1 cellular context compared by ENCODE assay signal in the genomic region with DNA sequence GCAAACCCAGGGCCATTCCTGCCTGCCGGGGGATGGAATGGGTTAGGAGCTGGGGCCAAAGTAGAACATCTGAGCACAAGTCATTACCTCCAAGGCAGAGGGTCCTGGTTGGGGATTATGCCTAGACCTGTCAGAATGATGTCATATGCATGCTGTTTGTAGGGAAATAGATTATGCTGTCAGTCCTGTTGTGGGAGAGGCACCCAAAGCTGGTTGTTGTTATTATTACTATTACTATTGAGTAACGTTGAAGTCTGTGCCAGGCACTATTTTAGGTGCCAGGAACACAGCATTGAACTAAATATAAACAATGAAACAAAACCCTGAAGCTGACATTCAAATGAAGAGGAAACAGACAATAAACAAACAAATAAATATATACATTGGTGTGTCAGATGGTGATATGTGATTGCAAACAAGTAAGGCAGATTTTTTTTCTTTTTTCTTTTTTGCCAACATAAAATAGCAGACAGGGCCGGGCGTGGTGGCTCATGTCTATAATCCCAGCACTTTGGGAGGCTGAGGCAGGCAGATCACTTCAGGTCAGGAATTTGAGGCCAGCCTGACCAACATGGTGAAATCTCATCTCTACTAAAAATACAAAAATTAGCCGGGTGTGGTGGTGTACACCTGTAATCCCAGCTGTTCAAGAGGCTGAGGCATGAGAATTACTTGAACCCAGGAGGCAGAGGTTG.
TF ChIP-seq lines count a peak whose summit lies in the region.

No MANE protein-coding gene starts in this region.

TF ChIP-seq in GM23338, 12 proteins besides CTCF, POLR2A, EP300 and RAD21 (continued from another document):
- TF ChIP-seq ZNF462 (CRISPR knock-in tag; IDR thresholded peaks at IDR 0.05) (no peak), EZH2 (IDR thresholded peaks at IDR 0.05; ENCODE audit: low read depth, unreplicated experiment) (no peak), JUNB (IDR thresholded peaks at IDR 0.05; ENCODE audit: unreplicated experiment) (no peak), CREB1 (CRISPR knock-in tag; IDR thresholded peaks at IDR 0.05; ENCODE audit: low read depth) (no peak), ZNF331 (CRISPR knock-in tag; IDR thresholded peaks at IDR 0.05; ENCODE audit: low read depth) (no peak), POLR2AphosphoS5 (IDR thresholded peaks at IDR 0.05; ENCODE audit: low read depth) (no peak), REST (IDR thresholded peaks at IDR 0.05; ENCODE audit: unreplicated experiment) (no peak), STAT1 (IDR thresholded peaks at IDR 0.05; ENCODE audit: unreplicated experiment) (no peak)
- TF ChIP-seq, protein P1, sequence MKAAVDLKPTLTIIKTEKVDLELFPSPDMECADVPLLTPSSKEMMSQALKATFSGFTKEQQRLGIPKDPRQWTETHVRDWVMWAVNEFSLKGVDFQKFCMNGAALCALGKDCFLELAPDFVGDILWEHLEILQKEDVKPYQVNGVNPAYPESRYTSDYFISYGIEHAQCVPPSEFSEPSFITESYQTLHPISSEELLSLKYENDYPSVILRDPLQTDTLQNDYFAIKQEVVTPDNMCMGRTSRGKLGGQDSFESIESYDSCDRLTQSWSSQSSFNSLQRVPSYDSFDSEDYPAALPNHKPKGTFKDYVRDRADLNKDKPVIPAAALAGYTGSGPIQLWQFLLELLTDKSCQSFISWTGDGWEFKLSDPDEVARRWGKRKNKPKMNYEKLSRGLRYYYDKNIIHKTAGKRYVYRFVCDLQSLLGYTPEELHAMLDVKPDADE (IDR thresholded peaks at IDR 0.05) = no peak
